ENCODE assay signal across 8 cellular contexts in genomic region chr10:72321248-72322029, GRCh38. TPM values are rescaled to one million over a fixed set of nuclear protein-coding genes. Genes with fewer than 3 reads are reported as not detected.
DNase-seq lines count a peak whose midpoint lies in the region; ATAC-seq and TF ChIP-seq lines count a peak whose summit lies in the region.

No MANE protein-coding gene starts in this region.

- peak overlapping the region; percentile 72 for H3K27ac Mint-ChIP-seq in neural crest cell (ENCODE audit: unreplicated experiment)

- TF ChIP-seq CTCF in C4-2B (conservative IDR thresholded peaks at IDR 0.05) (no peak), coronary artery (IDR thresholded peaks at IDR 0.05) (no peak), neural crest cell (conservative IDR thresholded peaks at IDR 0.05) (no peak)

- peaks cover 45% of the 10 kb centered on the region for H3K4me1 Mint-ChIP-seq in neural crest cell

- POLR2A ChIA-PET in HEK293T (lab: Yijun Ruan, JAX) = interaction anchor here (0.7 to 22.3 kb wide), 24 partner anchors 9 to 264 kb away, joined by 3 to 517 read pairs (median 6); partner anchors contain the start of genes DDIT4 and DNAJB12

- H3K4me3 ChIP-seq in coronary artery = peak overlapping the region; percentile 7

- no peak overlapping the region for H3K4me3 Mint-ChIP-seq in neural crest cell

- H3K27me3 Mint-ChIP-seq in neural crest cell (ENCODE audit: low read depth) = no peaks in the 10 kb centered on the region

- no peaks in the 10 kb centered on the region for H3K9me3 Mint-ChIP-seq in neural crest cell

- ATAC-seq in GM21381 (IDR thresholded peaks at IDR 0.05; ENCODE audit: unreplicated experiment) = no peak

- no peaks in the 10 kb centered on the region for H3K36me3 Mint-ChIP-seq in neural crest cell (ENCODE audit: low read depth)

- CTCF ChIA-PET in HEK293T (lab: Yijun Ruan, JAX) = interaction anchor here (0.5 to 1.9 kb wide), 8 partner anchors 36 to 249 kb away, joined by 3 to 11 read pairs (median 3); no protein-coding TSS in a partner anchor

- peak overlapping the region; percentile 11 for H3K27ac ChIP-seq in C4-2B
- H3K27ac ChIP-seq in coronary artery = peak overlapping the region; percentile 66 to 95

- DNase-seq in NAMALWA (ENCODE audit: low spot score) (peak; percentile 36), coronary artery (ENCODE audit: low spot score) (no peak), neural crest cell (ENCODE audit: low read depth, low spot score) (no peak), hippocampal formation (lab: John Stamatoyannopoulos, UW) (no peak), HEK293T (ENCODE audit: extremely low spot score) (no peak), D341Med (ENCODE audit: low spot score) (no peak)

TF ChIP-seq in HEK293T, 16 proteins besides CTCF, POLR2A, EP300 and RAD21:
- TF ChIP-seq FOXK2 (IDR thresholded peaks at IDR 0.05) (no peak), FOXA1 (IDR thresholded peaks at IDR 0.05) (no peak), CTBP1 (IDR thresholded peaks at IDR 0.05; ENCODE audit: borderline replicate concordance) (no peak)

RNA-seq across cellular contexts. Expression of gene DNAJB12, which starts 33.3 kb away (rescaled TPM):
- 32.4 and 36.5 TPM in 2 replicates for total RNA-seq in neural crest cell

RNA-seq across cellular contexts. Expression of gene DDIT4, which starts 47.7 kb away (rescaled TPM):
- 68.6 and 80.1 TPM in 2 replicates for total RNA-seq in neural crest cell
